ENCODE assay signal across 8 cellular contexts in the genomic region with DNA sequence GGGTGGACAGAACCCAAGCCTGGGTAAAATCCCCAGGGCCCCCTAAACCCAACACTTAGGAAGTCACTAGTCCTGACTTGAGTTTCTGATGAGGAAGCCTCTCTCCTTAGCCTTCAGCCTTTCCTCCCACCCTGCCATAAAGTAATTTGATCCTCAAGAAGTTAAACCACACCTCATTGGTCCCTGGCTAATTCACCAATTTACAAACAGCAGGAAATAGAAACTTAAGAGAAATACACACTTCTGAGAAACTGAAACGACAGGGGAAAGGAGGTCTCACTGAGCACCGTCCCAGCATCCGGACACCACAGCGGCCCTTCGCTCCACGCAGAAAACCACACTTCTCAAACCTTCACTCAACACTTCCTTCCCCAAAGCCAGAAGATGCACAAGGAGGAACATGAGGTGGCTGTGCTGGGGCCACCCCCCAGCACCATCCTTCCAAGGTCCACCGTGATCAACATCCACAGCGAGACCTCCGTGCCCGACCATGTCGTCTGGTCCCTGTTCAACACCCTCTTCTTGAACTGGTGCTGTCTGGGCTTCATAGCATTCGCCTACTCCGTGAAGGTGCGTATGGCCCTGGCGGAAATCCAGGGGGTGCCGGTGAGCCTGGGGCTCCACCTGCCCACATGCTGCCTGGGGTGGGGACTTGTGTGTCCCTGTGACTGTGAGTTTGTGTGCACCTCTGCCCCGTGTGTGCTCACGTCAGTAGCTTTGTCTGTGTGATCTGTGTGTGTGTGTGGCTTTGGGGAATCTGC. TPM values are rescaled to one million over a fixed set of nuclear protein-coding genes. Genes with fewer than 3 reads are reported as not detected.
DNase-seq lines count a peak whose midpoint lies in the region; ATAC-seq and TF ChIP-seq lines count a peak whose summit lies in the region.

A gene (plus strand): TSS at position 254 of the 761 bp plus-strand sequence. CDS start 131 bp downstream, at position 385.

- H4K20me1 ChIP-seq in smooth muscle cell (ENCODE audit: low read depth): peaks cover 29% of the 10 kb centered on the region

- H3K27ac ChIP-seq in RWPE2 (ENCODE audit: poor library complexity, severe bottlenecking) (peak within 1 kb of the TSS; percentile 74), iPS DF 6.9 (ENCODE audit: low read length) (peak within 1 kb of the TSS; percentile 40), smooth muscle cell (ENCODE audit: low read depth) (peak within 1 kb of the TSS; percentile 76)

- H3K79me2 ChIP-seq in smooth muscle cell (ENCODE audit: low read depth): peaks cover 49% of the 10 kb centered on the region

- in situ Hi-C loops in Caki2 (cut with HindIII; ENCODE audit: low pct_unique_long_range_greater_than_20kb, low sequenced_read_pairs) (no loop called here), astrocyte of the cerebellum (cut with HindIII; ENCODE audit: low sequenced_read_pairs) (no loop called here)

- ATAC-seq in GM21786 (IDR thresholded peaks at IDR 0.05; ENCODE audit: unreplicated experiment): peak; percentile 34
- peak; percentile 56 for ATAC-seq in RWPE2 (ENCODE audit: low read depth)

- H3K4me3 ChIP-seq in RWPE2 (ENCODE audit: severe bottlenecking) (peak within 1 kb of the TSS; percentile 48), astrocyte of the cerebellum (ENCODE audit: low read depth, low read length) (peak within 1 kb of the TSS; percentile 61), iPS DF 6.9 (ENCODE audit: low read length) (peak within 1 kb of the TSS; percentile 73; the same call in 1 of the 2 replicates), smooth muscle cell (peak within 1 kb of the TSS; percentile 66)

- H3K27ac Mint-ChIP-seq in progenitor cell of endocrine pancreas: no peak within 1 kb of the TSS

- peaks cover 63% of the 10 kb centered on the region for H3K27me3 Mint-ChIP-seq in progenitor cell of endocrine pancreas

- peak within 1 kb of the TSS; percentile 96 for H3K4me2 ChIP-seq in smooth muscle cell

- no peaks in the 10 kb centered on the region for H3K27me3 ChIP-seq in RWPE2 (ENCODE audit: insufficient read depth, poor library complexity, severe bottlenecking)
- no peaks in the 10 kb centered on the region for H3K27me3 ChIP-seq in iPS DF 6.9 (ENCODE audit: control insufficient read depth, insufficient read depth, low read length)
- peaks cover 8% of the 10 kb centered on the region for H3K27me3 ChIP-seq in smooth muscle cell (ENCODE audit: low read depth)

- H2AFZ ChIP-seq in smooth muscle cell (ENCODE audit: low read depth): no peak within 1 kb of the TSS

- H3K36me3 Mint-ChIP-seq in progenitor cell of endocrine pancreas (ENCODE audit: insufficient read depth): no peaks in the 10 kb centered on the region

- peak within 1 kb of the TSS; percentile 61 for H3K9ac ChIP-seq in smooth muscle cell (ENCODE audit: low read depth)

- H3K4me3 Mint-ChIP-seq in progenitor cell of endocrine pancreas (ENCODE audit: low read depth): no peak within 1 kb of the TSS

- WGBS in iPS DF 6.9 (ENCODE audit: insufficient coverage, insufficient read length): no CpG with 5 or more reads among the region's 18 CpGs
- 7% methylated on average over 17 of the region's 18 CpGs for WGBS in smooth muscle cell (ENCODE audit: low lambda C conversion rate)

- TF ChIP-seq CTCF in RWPE2 (IDR thresholded peaks at IDR 0.05; ENCODE audit: poor library complexity, severe bottlenecking) (peak; percentile 8), astrocyte of the cerebellum (IDR thresholded peaks at IDR 0.05; ENCODE audit: low read depth, low read length, missing control alignments) (no peak), smooth muscle cell (IDR thresholded peaks at IDR 0.05; ENCODE audit: borderline replicate concordance, insufficient read depth, poor library complexity, severe bottlenecking) (no peak), progenitor cell of endocrine pancreas (IDR thresholded peaks at IDR 0.05; ENCODE audit: unreplicated experiment) (no peak)

- H3K4me1 Mint-ChIP-seq in progenitor cell of endocrine pancreas (ENCODE audit: low read depth): peaks cover 19% of the 10 kb centered on the region

- no peaks in the 10 kb centered on the region for H3K9me3 Mint-ChIP-seq in progenitor cell of endocrine pancreas (ENCODE audit: low read depth)

- peak; percentile 42 for DNase-seq in Caki2 (ENCODE audit: low read depth)
- DNase-seq in RWPE2 (ENCODE audit: low spot score): no peak
- peak; percentile 75 for DNase-seq in astrocyte of the cerebellum (ENCODE audit: low read depth)
- DNase-seq in iPS DF 6.9 (ENCODE audit: low read depth, low spot score): no peak
- DNase-seq in smooth muscle cell (lab: John Stamatoyannopoulos, UW; ENCODE audit: unreplicated experiment): no peak
- DNase-seq in progenitor cell of endocrine pancreas (ENCODE audit: low spot score, unreplicated experiment): no peak
- no peak for DNase-seq in NCI-H2081 treated with DMSO at 0.1 percent for 48 hours (lab: John Stamatoyannopoulos, UW)

- H3F3A ChIP-seq in smooth muscle cell (ENCODE audit: low read depth): peaks cover 5% of the 10 kb centered on the region

- H3K4me1 ChIP-seq in RWPE2 (ENCODE audit: insufficient read depth, poor library complexity, severe bottlenecking): peaks cover 27% of the 10 kb centered on the region
- H3K4me1 ChIP-seq in iPS DF 6.9 (ENCODE audit: control insufficient read depth, insufficient read depth, low read length): peaks cover 23% of the 10 kb centered on the region
- peaks cover 54% of the 10 kb centered on the region for H3K4me1 ChIP-seq in smooth muscle cell (ENCODE audit: low read depth)

- H3K36me3 ChIP-seq in RWPE2 (ENCODE audit: low read depth) (peaks cover 16% of the 10 kb centered on the region), iPS DF 6.9 (ENCODE audit: control insufficient read depth, insufficient read depth, low read length) (no peaks in the 10 kb centered on the region; the same call in 1 of the 2 replicates), smooth muscle cell (ENCODE audit: low read depth) (no peaks in the 10 kb centered on the region)

- no peaks in the 10 kb centered on the region for H3K9me3 ChIP-seq in RWPE2 (ENCODE audit: severe bottlenecking)
- H3K9me3 ChIP-seq in iPS DF 6.9 (ENCODE audit: control insufficient read depth, insufficient read depth, low read length): no peaks in the 10 kb centered on the region
- no peaks in the 10 kb centered on the region for H3K9me3 ChIP-seq in smooth muscle cell (replicated peaks; ENCODE audit: low read depth)

RNA-seq across cellular contexts. Expression of the gene that starts here (rescaled TPM):
- 2.0 and 10.3 TPM in 2 replicates for total RNA-seq in Caki2 (2014; rRNA removed; shearing (Covaris generic); ENCODE audit: low replicate concordance)
- total RNA-seq in smooth muscle cell (355 TPM in 2 replicates), progenitor cell of endocrine pancreas (2.3 TPM in 2 replicates)
- polyA plus RNA-seq in smooth muscle cell: 599 and 726 TPM in 2 replicates

Comparison
In these comparisons a context has a peak if more than half of its experiments do, and no peak if none do; other contexts are left out.
1. RNA of the gene that starts here (total RNA-seq): 355 TPM in smooth muscle cell; 2.3 TPM in progenitor cell of endocrine pancreas and 2.0 to 10.3 TPM in Caki2; every median in the first group is over 10 times any median in the second.
2. DNase-seq: peak in Caki2 (single experiment) and astrocyte of the cerebellum (single experiment); none in RWPE2 (single experiment), iPS DF 6.9 (single experiment), smooth muscle cell (single experiment), progenitor cell of endocrine pancreas (single experiment) and NCI-H2081 treated with DMSO at 0.1 percent for 48 hours (single experiment).
3. Peak in every context shown above with its lines, with median percentiles within 50 percentile points of each other: H3K27ac ChIP-seq and H3K4me3 ChIP-seq.